ENCODE assay signal across 8 cellular contexts in the genomic region with DNA sequence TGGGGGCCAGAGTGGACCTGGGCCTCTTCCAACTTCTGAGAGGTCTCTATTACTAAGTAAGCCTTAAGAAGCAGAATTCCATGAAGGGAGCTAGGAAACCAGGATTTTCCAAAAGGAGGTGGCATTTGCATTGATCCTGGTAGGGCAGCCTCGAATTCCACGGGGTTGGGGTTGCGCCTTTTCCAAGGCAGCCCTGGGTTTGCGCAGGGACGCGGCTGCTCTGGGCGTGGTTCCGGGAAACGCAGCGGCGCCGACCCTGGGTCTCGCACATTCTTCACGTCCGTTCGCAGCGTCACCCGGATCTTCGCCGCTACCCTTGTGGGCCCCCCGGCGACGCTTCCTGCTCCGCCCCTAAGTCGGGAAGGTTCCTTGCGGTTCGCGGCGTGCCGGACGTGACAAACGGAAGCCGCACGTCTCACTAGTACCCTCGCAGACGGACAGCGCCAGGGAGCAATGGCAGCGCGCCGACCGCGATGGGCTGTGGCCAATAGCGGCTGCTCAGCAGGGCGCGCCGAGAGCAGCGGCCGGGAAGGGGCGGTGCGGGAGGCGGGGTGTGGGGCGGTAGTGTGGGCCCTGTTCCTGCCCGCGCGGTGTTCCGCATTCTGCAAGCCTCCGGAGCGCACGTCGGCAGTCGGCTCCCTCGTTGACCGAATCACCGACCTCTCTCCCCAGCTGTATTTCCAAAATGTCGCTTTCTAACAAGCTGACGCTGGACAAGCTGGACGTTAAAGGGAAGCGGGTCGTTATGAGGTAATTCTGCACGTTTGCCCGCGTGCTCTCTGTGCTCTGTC. TPM values are rescaled to one million over a fixed set of nuclear protein-coding genes. Genes with fewer than 3 reads are reported as not detected.
DNase-seq lines count a peak whose midpoint lies in the region; ATAC-seq and TF ChIP-seq lines count a peak whose summit lies in the region.

A gene (plus strand): TSS at position 593 of the 791 bp plus-strand sequence. CDS start 93 bp downstream, at position 686.

- peak within 1 kb of the TSS; percentile 91 for H3K27ac Mint-ChIP-seq in activated CD4-positive, alpha-beta T cell treated with anti-CD3 and anti-CD28 coated beads, Interleukin-2, amount 10 ng/mL, durations not matched to agents 24 days and 14 days

- peak within 1 kb of the TSS; percentile 97 for H3K4me3 Mint-ChIP-seq in activated CD4-positive, alpha-beta T cell treated with anti-CD3 and anti-CD28 coated beads, Interleukin-2, amount 10 ng/mL, durations not matched to agents 24 days and 14 days

- H3K36me3 ChIP-seq in BE2C = peaks cover 19% of the 10 kb centered on the region

- TF ChIP-seq CTCF in BE2C (IDR thresholded peaks at IDR 0.05; ENCODE audit: low read depth, low read length) (no peak), coronary artery (IDR thresholded peaks at IDR 0.05) (no peak)

- peak; percentile 94 for DNase-seq in BE2C
- DNase-seq in GM19240 (ENCODE audit: insufficient read length, low spot score) = peak; percentile 60
- DNase-seq in NCI-H526 (lab: John Stamatoyannopoulos, UW) = peak; percentile 95 to 97
- peak; percentile 98 for DNase-seq in activated CD4-positive, alpha-beta T cell treated with anti-CD3 and anti-CD28 coated beads, Interleukin-2, amount 10 ng/mL, durations not matched to agents 24 days and 14 days
- DNase-seq in coronary artery (ENCODE audit: low spot score) = peak; percentile 96
- peak; percentile 93 to 96 for DNase-seq in left colon
- peak; percentile 94 for DNase-seq in stimulated activated CD4-positive, alpha-beta T cell treated with anti-CD3 and anti-CD28 coated beads, Interleukin-1b, Interleukin-23, amount 100 ng/mL, for 48 hours

- peaks cover 4% of the 10 kb centered on the region for H3K9me3 Mint-ChIP-seq in activated CD4-positive, alpha-beta T cell treated with anti-CD3 and anti-CD28 coated beads, Interleukin-2, amount 10 ng/mL, durations not matched to agents 24 days and 14 days

- no peaks in the 10 kb centered on the region for H3K9me3 ChIP-seq in BE2C

- H3K4me3 ChIP-seq in BE2C (ENCODE audit: low read depth, low read length) = peak within 1 kb of the TSS; percentile 93
- H3K4me3 ChIP-seq in coronary artery = peak within 1 kb of the TSS; percentile 75

- peaks cover 25% of the 10 kb centered on the region for H3K4me1 Mint-ChIP-seq in activated CD4-positive, alpha-beta T cell treated with anti-CD3 and anti-CD28 coated beads, Interleukin-2, amount 10 ng/mL, durations not matched to agents 24 days and 14 days

- H3K36me3 Mint-ChIP-seq in activated CD4-positive, alpha-beta T cell treated with anti-CD3 and anti-CD28 coated beads, Interleukin-2, amount 10 ng/mL, durations not matched to agents 24 days and 14 days (ENCODE audit: low read depth) = peaks cover 41% of the 10 kb centered on the region

- H3K27me3 Mint-ChIP-seq in activated CD4-positive, alpha-beta T cell treated with anti-CD3 and anti-CD28 coated beads, Interleukin-2, amount 10 ng/mL, durations not matched to agents 24 days and 14 days = no peaks in the 10 kb centered on the region

- H3K4me1 ChIP-seq in BE2C = no peaks in the 10 kb centered on the region

- peak within 1 kb of the TSS; percentile 74 to 80 for H3K27ac ChIP-seq in coronary artery

- intact Hi-C loops in activated CD4-positive, alpha-beta T cell treated with anti-CD3 and anti-CD28 coated beads, Interleukin-2, amount 10 ng/mL, durations not matched to agents 24 days and 14 days (cut with micrococcal nuclease) = loop anchor here (1.0 to 10.0 kb wide), 10 partner anchors 39 to 1929 kb away; a partner anchor contains a TSS
- intact Hi-C loops in left colon (cut with DNase I, micrococcal nuclease) = no loop called here

- no peaks in the 10 kb centered on the region for H3K27me3 ChIP-seq in BE2C

- ATAC-seq in HG03460 (IDR thresholded peaks at IDR 0.05; ENCODE audit: unreplicated experiment) (peak; percentile 94), left colon (peak; percentile 94)

RNA-seq across cellular contexts. Expression of the gene that starts here (rescaled TPM):
- polyA plus RNA-seq in BE2C (2012; ENCODE audit: insufficient read depth, insufficient read length, low read depth) = 564 TPM
- total RNA-seq in activated CD4-positive, alpha-beta T cell treated with anti-CD3 and anti-CD28 coated beads, Interleukin-2, amount 10 ng/mL, durations not matched to agents 24 days and 14 days = 1,039 and 1,063 TPM in 2 replicates
- total RNA-seq in left colon = 100 to 1,000 TPM; 295 to 355 TPM

Comparison
In these comparisons a context has a peak if more than half of its experiments do, and no peak if none do; other contexts are left out.
1. Peak in every context shown above with its lines: DNase-seq, ATAC-seq, H3K4me3 ChIP-seq and H3K27ac ChIP-seq.